8 cellular contexts compared by ENCODE assay signal in genomic region chr6:135182120-135182992, GRCh38. TPM values are rescaled to one million over a fixed set of nuclear protein-coding genes. Genes with fewer than 3 reads are reported as not detected.
DNase-seq lines count a peak whose midpoint lies in the region; ATAC-seq, FAIRE-seq and TF ChIP-seq lines count a peak whose summit lies in the region.

No MANE protein-coding gene starts in this region.

- no peak overlapping the region for H3K27ac ChIP-seq in pancreas

- CTCF ChIA-PET in HEK293T (lab: Yijun Ruan, JAX): interaction anchor here (0.6 kb wide), 1 partner anchor 32 kb away, joined by 3 read pairs; no protein-coding TSS in a partner anchor

- FAIRE-seq in pancreas (lab: Jason Lieb, UNC): no peak

- TF ChIP-seq CTCF in foreskin fibroblast (IDR thresholded peaks at IDR 0.05; ENCODE audit: low read depth, low read length) (no peak), pancreas (IDR thresholded peaks at IDR 0.05) (no peak)

- no peaks in the 10 kb centered on the region for H3K9me3 ChIP-seq in pancreas

- H3K4me3 ChIP-seq in foreskin fibroblast (ENCODE audit: low read depth in 1 of 2, low read length in 2 of 2) (peak overlapping the region; percentile 59 to 63), pancreas (peak overlapping the region; percentile 6 to 63 (median 38))

- DNase-seq in HEK293T (ENCODE audit: extremely low spot score) (peak; percentile 30), NCI-H146 (lab: John Stamatoyannopoulos, UW) (peak; percentile 78), activated T-cell treated with anti-CD3 and anti-CD28 coated beads for 24 hours (ENCODE audit: low read depth) (peak; percentile 36), foreskin fibroblast (peak in 1 of 2 donors; percentile 39), pancreas (peak in 5 of 6 donors; percentile 12 to 74 (median 21)), NCI-H187 treated with DMSO at 0.1 percent for 48 hours (lab: John Stamatoyannopoulos, UW) (no peak), GM19240 (ENCODE audit: insufficient read length, low spot score) (no peak)

- POLR2A ChIA-PET in HEK293T (lab: Yijun Ruan, JAX): interaction anchor here (1.0 to 2.4 kb wide), 3 partner anchors 127 to 316 kb away, joined by 3 to 12 read pairs (median 5); partner anchors contain the start of gene HBS1L

- peak; percentile 19 for ATAC-seq in GM18498 (IDR thresholded peaks at IDR 0.05; ENCODE audit: unreplicated experiment)
- peak; percentile 28 to 54 (median 51) for ATAC-seq in pancreas

- 1% methylated on average over 70 to 77 of the region's 77 CpGs for WGBS in pancreas, 2 donors

- H3K36me3 ChIP-seq in pancreas: no peaks in the 10 kb centered on the region

- H3K4me1 ChIP-seq in pancreas: peaks cover 0 to 11% (median 7%) of the 10 kb centered on the region in 3 donors

- intact Hi-C loops in pancreas (cut with DNase I): no loop called here

- H3K27me3 ChIP-seq in pancreas: peaks cover 0 to 32% (median 4%) of the 10 kb centered on the region in 4 donors

TF ChIP-seq in HEK293T, 16 proteins besides CTCF, POLR2A, EP300 and RAD21:
- TF ChIP-seq CTBP1 (IDR thresholded peaks at IDR 0.05; ENCODE audit: borderline replicate concordance) (no peak), L3MBTL2 (conservative IDR thresholded peaks at IDR 0.05) (peak; percentile 66)

RNA-seq across cellular contexts. Expression of gene MYB, which starts 1.2 kb away (rescaled TPM):
- under 1 TPM in 4 of 6 donors, not detected in 2; 0.15 to 0.37 (median 0.26) TPM for total RNA-seq in pancreas
- polyA plus RNA-seq in pancreas: under 1 TPM in 1 of 2 donors, not detected in 1; 0.07 TPM

Comparison
In these comparisons a context has a peak if more than half of its experiments do, and no peak if none do; other contexts are left out.
1. DNase-seq: peak in HEK293T (single experiment), NCI-H146 (single experiment), activated T-cell treated with anti-CD3 and anti-CD28 coated beads for 24 hours (single experiment) and pancreas (5 of 6); none in NCI-H187 treated with DMSO at 0.1 percent for 48 hours (single experiment) and GM19240 (single experiment).